Comparison of ENCODE assay signal across 9 cellular contexts in the genomic region with DNA sequence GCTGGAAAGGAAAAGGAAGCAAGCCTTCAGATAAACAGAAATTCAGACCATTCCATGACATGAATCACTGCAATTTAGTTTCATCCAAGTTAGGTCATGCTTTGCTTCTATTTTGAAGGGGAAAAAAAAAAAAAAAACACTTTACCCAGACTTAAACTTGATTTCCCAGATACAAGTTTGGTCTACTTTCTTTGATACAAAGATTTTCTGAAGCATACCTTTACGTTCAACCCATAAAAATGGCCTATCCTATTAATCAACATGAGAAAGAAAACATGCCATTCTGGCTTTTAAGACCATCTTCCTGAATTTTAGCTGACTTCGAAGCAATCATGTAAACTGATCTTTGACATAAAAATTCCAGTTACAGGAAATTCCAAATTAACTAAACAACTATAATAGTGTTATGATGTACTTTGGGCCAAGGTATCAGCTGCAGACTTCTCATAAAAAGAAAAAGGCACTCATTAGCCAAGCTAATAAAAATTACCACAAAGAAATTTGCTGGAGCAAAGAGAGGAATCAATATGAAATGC. TPM values are rescaled to one million over a fixed set of nuclear protein-coding genes. Genes with fewer than 3 reads are reported as not detected.
DNase-seq lines count a peak whose midpoint lies in the region; ATAC-seq and TF ChIP-seq lines count a peak whose summit lies in the region.
"Had no signal": no experiment of that assay in that cellular context is flagged by ENCODE, and none has a peak within 500 bp of the region (broad histone marks: within the 10 kb centered on the region; RNA-seq: fewer than 3 reads in every experiment).

No MANE protein-coding gene starts in this region.

- peaks cover 33% of the 10 kb centered on the region for H3K4me1 Mint-ChIP-seq in MCF 10A (ENCODE audit: insufficient read depth, unreplicated experiment)

- peak overlapping the region; percentile 69 for H3K4me3 Mint-ChIP-seq in MCF 10A (ENCODE audit: unreplicated experiment)

- peak in 3 of 4 donors; percentile 28 to 59 (median 46) for ATAC-seq in right lobe of liver

- TF ChIP-seq POLR2A in right lobe of liver (IDR thresholded peaks at IDR 0.05) (no peak), tibial nerve (IDR thresholded peaks at IDR 0.05) (no peak)

- H3K36me3 Mint-ChIP-seq in MCF 10A (ENCODE audit: insufficient read depth, unreplicated experiment) = peaks cover 19% of the 10 kb centered on the region

- CTCF ChIA-PET in MCF 10A (lab: Yijun Ruan, JAX) = interaction anchor here (0.6 to 0.7 kb wide), 4 partner anchors 10 to 258 kb away, joined by 4 read pairs; no protein-coding TSS in a partner anchor

- DNase-seq in HS-27A (ENCODE audit: low read depth) (peak; percentile 58), MCF 10A (ENCODE audit: unreplicated experiment) (peak; percentile 42), right lobe of liver (no peak), tibial nerve (ENCODE audit: low spot score in 2 of 2) (no peak), NCI-H1417 treated with DMSO at 0.1 percent for 48 hours (lab: John Stamatoyannopoulos, UW) (no peak), cortex of kidney (lab: John Stamatoyannopoulos, UW) (no peak), T1000 (lab: John Stamatoyannopoulos, UW) (no peak), NCI-H2107 treated with DMSO at 0.1 percent for 48 hours (lab: John Stamatoyannopoulos, UW; ENCODE audit: unreplicated experiment) (no peak)
- DNase-seq: stimulated activated CD4-positive, alpha-beta T cell treated with anti-CD3 and anti-CD28 coated beads, Interleukin-2, amount 100 ng/mL, for 48 hours had no signal

- BruUV-seq in MCF 10A (replicated peaks; lab: Mats Ljungman, UMichigan) = TSS peak; percentile 68

- H3K4me1 ChIP-seq in right lobe of liver (no peaks in the 10 kb centered on the region), tibial nerve (peaks cover 0 to 37% (median 19%) of the 10 kb centered on the region in 4 donors)

- H3K4me3 ChIP-seq in right lobe of liver (no peak overlapping the region), tibial nerve (no peak overlapping the region)

- whole genome bisulfite sequencing in right lobe of liver (ENCODE audit: insufficient coverage, low coverage, low lambda C conversion rate, missing lambda C conversion rate) = 55% methylated on average over 2 of the region's 2 CpGs
- 18 to 26% methylated on average over 2 of the region's 2 CpGs for WGBS in tibial nerve, 2 donors

- H3K27ac Mint-ChIP-seq in MCF 10A (ENCODE audit: low read depth, unreplicated experiment) = peak overlapping the region; percentile 99

- TF ChIP-seq CTCF in MCF 10A (IDR thresholded peaks at IDR 0.05; ENCODE audit: unreplicated experiment) (no peak), right lobe of liver (IDR thresholded peaks at IDR 0.05) (no peak), tibial nerve (IDR thresholded peaks at IDR 0.05) (no peak)

- H3K9me3 Mint-ChIP-seq in MCF 10A (ENCODE audit: unreplicated experiment) = no peaks in the 10 kb centered on the region

- H3K27ac ChIP-seq in right lobe of liver (peak overlapping the region in 1 of 3 donors; percentile 40), tibial nerve (peak overlapping the region in 3 of 4 donors; percentile 63 to 87 (median 83))

- POLR2A ChIA-PET in MCF 10A (lab: Yijun Ruan, JAX) = interaction anchor here (0.7 to 6.5 kb wide), 14 partner anchors 8 to 436 kb away, joined by 3 to 53 read pairs (median 5); a partner anchor contains a TSS

- TF ChIP-seq EP300 in tibial nerve (IDR thresholded peaks at IDR 0.05) = no peak

- H3K27me3 Mint-ChIP-seq in MCF 10A (ENCODE audit: insufficient read depth, unreplicated experiment) = no peaks in the 10 kb centered on the region

- H3K36me3 ChIP-seq in right lobe of liver = no peaks in the 10 kb centered on the region
- H3K36me3 ChIP-seq in tibial nerve = no peaks in the 10 kb centered on the region

- no peaks in the 10 kb centered on the region for H3K27me3 ChIP-seq in right lobe of liver
- H3K27me3 ChIP-seq in tibial nerve = no peaks in the 10 kb centered on the region

- H3K9me3 ChIP-seq in right lobe of liver (no peaks in the 10 kb centered on the region), tibial nerve (no peaks in the 10 kb centered on the region)

- intact Hi-C loops in MCF 10A (cut with micrococcal nuclease) (no loop called here), right lobe of liver (cut with DNase I) (no loop called here)

RNA-seq across cellular contexts. Expression of a gene that starts 12.6 kb away (rescaled TPM):
- total RNA-seq in MCF 10A (2022) = 128 and 172 TPM in 2 replicates
- 10 to 100 TPM in 1 of 6 experiments, 1 to 10 TPM in 5; 2.2 to 13.0 (median 3.7) TPM for total RNA-seq in right lobe of liver
- total RNA-seq in tibial nerve = 10 to 100 TPM; 45.0 to 79.2 (median 60.4) TPM

RNA-seq across cellular contexts. Expression of a gene that starts 13.1 kb away (rescaled TPM):
- total RNA-seq in MCF 10A (2022) (11.7 and 12.5 TPM in 2 replicates), right lobe of liver (under 1 TPM in 5 of 6 experiments, not detected in 1; 0.06 to 0.39 (median 0.13) TPM), tibial nerve (1 to 10 TPM in 3 of 4 donors, under 1 TPM in 1; 0.84 to 1.8 (median 1.3) TPM)

Comparison
In these comparisons a context has a peak if more than half of its experiments do, and no peak if none do; other contexts are left out.
1. DNase-seq: peak in HS-27A (single experiment) and MCF 10A (single experiment); none in right lobe of liver (0 of 3), tibial nerve (0 of 2), NCI-H1417 treated with DMSO at 0.1 percent for 48 hours (single experiment), cortex of kidney (single experiment), T1000 (single experiment) and NCI-H2107 treated with DMSO at 0.1 percent for 48 hours (single experiment).